27 cellular contexts compared by ENCODE assay signal in genomic region chr17:21475555-21475954, GRCh38.
"Had no signal": no experiment of that assay in that cellular context is flagged by ENCODE, and none has a peak within 500 bp of the region (broad histone marks: within the 10 kb centered on the region; RNA-seq: fewer than 3 reads in every experiment).

No MANE protein-coding gene starts in this region.

- H3K36me3 Mint-ChIP-seq: mesothelial cell of epicardium had no signal

- H3K27ac ChIP-seq: esophagus muscularis mucosa, heart right ventricle, ovary, skin epidermis, thoracic aorta, uterus had no signal

- DNase-seq: activated B cell treated with CpG ODN at 0.5 μM for 24 hours; activated CD4-positive, alpha-beta T cell treated with anti-CD3 and anti-CD28 coated beads for 36 hours; activated CD8-positive, alpha-beta memory T cell treated with anti-CD3 and anti-CD28 coated beads, Interleukin-2, amount 10 ng/mL, durations not matched to agents 7 days and 5 days; activated CD8-positive, alpha-beta T cell treated with anti-CD3 and anti-CD28 coated beads, Interleukin-2, amount 10 ng/mL, durations not matched to agents 7 days and 5 days; activated naive CD8-positive, alpha-beta T cell treated with anti-CD3 and anti-CD28 coated beads, Interleukin-2, amount 50 U/mL, for 24 hours; activated T-cell treated with anti-CD3 and anti-CD28 coated beads, Interleukin-2, amount 50 U/mL, for 48 hours; cerebellar nuclear complex; cortex of kidney; foreskin melanocyte; heart right ventricle; left cardiac atrium; left ventricle myocardium superior; naive thymus-derived CD4-positive, alpha-beta T cell; ovary; stimulated activated CD4-positive, alpha-beta T cell treated with anti-CD3 and anti-CD28 coated beads, Interleukin-12 subunit alpha, Interleukin-12 subunit beta, amount 100 ng/mL, for 4 hours; stimulated activated CD4-positive, alpha-beta T cell treated with anti-CD3 and anti-CD28 coated beads, Interleukin-4, amount 100 ng/mL, for 1 hour; stimulated activated naive CD8-positive, alpha-beta T cell treated with anti-CD3 and anti-CD28 coated beads, Interleukin-15, Interleukin-2, amounts not matched to agents 100 U/mL and 50 U/mL, for 24 hours; trophoblast cell; uterus had no signal

- H3K4me1 ChIP-seq: esophagus muscularis mucosa, uterus had no signal

- H3K4me3 ChIP-seq: esophagus muscularis mucosa, heart right ventricle, ovary, skin epidermis, thoracic aorta, uterus had no signal

- H3K27ac Mint-ChIP-seq: activated B cell treated with CpG ODN at 0.5 μM for 24 hours; activated CD4-positive, alpha-beta T cell treated with anti-CD3 and anti-CD28 coated beads for 36 hours; activated CD8-positive, alpha-beta memory T cell treated with anti-CD3 and anti-CD28 coated beads, Interleukin-2, amount 10 ng/mL, durations not matched to agents 7 days and 5 days; activated CD8-positive, alpha-beta T cell treated with anti-CD3 and anti-CD28 coated beads, Interleukin-2, amount 10 ng/mL, durations not matched to agents 7 days and 5 days; activated naive CD4-positive, alpha-beta T cell treated with anti-CD3 and anti-CD28 coated beads, Interleukin-2, amount 50 U/mL, for 24 hours; activated naive CD8-positive, alpha-beta T cell treated with anti-CD3 and anti-CD28 coated beads, Interleukin-2, amount 50 U/mL, for 24 hours; activated T-helper 2 cell treated with anti-CD3 and anti-CD28 coated beads, Interferon-gamma antibody, Interleukin-2, Interleukin-4, amounts not matched to agents 10 μg/mL and 5 μg/mL and 100 μg/mL, durations not matched to agents 14 hours and 24 hours and 36 hours; mesothelial cell of epicardium; progenitor cell of endocrine pancreas had no signal

- H3K9me3 Mint-ChIP-seq: activated naive CD4-positive, alpha-beta T cell treated with anti-CD3 and anti-CD28 coated beads, Interleukin-2, amount 50 U/mL, for 24 hours; activated naive CD8-positive, alpha-beta T cell treated with anti-CD3 and anti-CD28 coated beads, Interleukin-2, amount 50 U/mL, for 24 hours; mesothelial cell of epicardium had no signal

- H3K4me3 Mint-ChIP-seq: activated B cell treated with CpG ODN at 0.5 μM for 24 hours; activated CD4-positive, alpha-beta T cell treated with anti-CD3 and anti-CD28 coated beads for 36 hours; activated CD8-positive, alpha-beta memory T cell treated with anti-CD3 and anti-CD28 coated beads, Interleukin-2, amount 10 ng/mL, durations not matched to agents 7 days and 5 days; activated CD8-positive, alpha-beta T cell treated with anti-CD3 and anti-CD28 coated beads, Interleukin-2, amount 10 ng/mL, durations not matched to agents 7 days and 5 days; activated naive CD4-positive, alpha-beta T cell treated with anti-CD3 and anti-CD28 coated beads, Interleukin-2, amount 50 U/mL, for 24 hours; activated naive CD8-positive, alpha-beta T cell treated with anti-CD3 and anti-CD28 coated beads, Interleukin-2, amount 50 U/mL, for 24 hours; mesothelial cell of epicardium; naive thymus-derived CD4-positive, alpha-beta T cell had no signal

- ATAC-seq: activated CD4-positive, alpha-beta T cell treated with anti-CD3 and anti-CD28 coated beads for 36 hours; activated CD8-positive, alpha-beta memory T cell treated with anti-CD3 and anti-CD28 coated beads, Interleukin-2, amount 10 ng/mL, durations not matched to agents 7 days and 5 days; activated CD8-positive, alpha-beta T cell treated with anti-CD3 and anti-CD28 coated beads, Interleukin-2, amount 10 ng/mL, durations not matched to agents 7 days and 5 days; activated naive CD8-positive, alpha-beta T cell treated with anti-CD3 and anti-CD28 coated beads, Interleukin-2, amount 50 U/mL, for 24 hours; heart right ventricle; left cardiac atrium; left ventricle myocardium superior; naive thymus-derived CD4-positive, alpha-beta T cell; sciatic nerve; stimulated activated naive CD8-positive, alpha-beta T cell treated with anti-CD3 and anti-CD28 coated beads, Interleukin-15, Interleukin-2, amounts not matched to agents 100 U/mL and 50 U/mL, for 24 hours had no signal

- H3K4me1 Mint-ChIP-seq: activated CD4-positive, alpha-beta T cell treated with anti-CD3 and anti-CD28 coated beads for 36 hours; activated CD8-positive, alpha-beta memory T cell treated with anti-CD3 and anti-CD28 coated beads, Interleukin-2, amount 10 ng/mL, durations not matched to agents 7 days and 5 days; activated naive CD4-positive, alpha-beta T cell treated with anti-CD3 and anti-CD28 coated beads, Interleukin-2, amount 50 U/mL, for 24 hours; activated naive CD8-positive, alpha-beta T cell treated with anti-CD3 and anti-CD28 coated beads, Interleukin-2, amount 50 U/mL, for 24 hours; mesothelial cell of epicardium; naive thymus-derived CD4-positive, alpha-beta T cell had no signal

- H3K27me3 ChIP-seq: ovary, uterus had no signal

- H3K36me3 ChIP-seq: esophagus muscularis mucosa, heart right ventricle, ovary, thoracic aorta, uterus had no signal
